ENCODE assay signal across 9 cellular contexts in genomic region chr11:6531267-6531752, GRCh38. TPM values are rescaled to one million over a fixed set of nuclear protein-coding genes. Genes with fewer than 3 reads are reported as not detected.
DNase-seq lines count a peak whose midpoint lies in the region; ATAC-seq and TF ChIP-seq lines count a peak whose summit lies in the region.
"Had no signal": no experiment of that assay in that cellular context is flagged by ENCODE, and none has a peak within 500 bp of the region (broad histone marks: within the 10 kb centered on the region; RNA-seq: fewer than 3 reads in every experiment).

No MANE protein-coding gene starts in this region.

- H3K4me1 ChIP-seq in cardiac muscle cell (ENCODE audit: low read depth): no peaks in the 10 kb centered on the region
- H3K4me1 ChIP-seq: SJSA1 had no signal

- DNase-seq in CD1c-positive myeloid dendritic cell (ENCODE audit: extremely low spot score) (peak; percentile 57), NB4 (ENCODE audit: low read depth) (peak; percentile 46), WERI-Rb-1 (peak; percentile 34), cardiac muscle cell (ENCODE audit: low read depth in 1 of 2, low spot score in 1 of 2) (peak; percentile 40 to 64), putamen (ENCODE audit: low spot score) (peak; percentile 40)
- DNase-seq in stimulated activated CD8-positive, alpha-beta memory T cell treated with anti-CD3 and anti-CD28 coated beads, Interleukin-4, amount 100 ng/mL, for 48 hours: no peak

- TF ChIP-seq CTCF in NB4 (IDR thresholded peaks at IDR 0.05; ENCODE audit: low read depth, low read length) (peak; percentile 51), WERI-Rb-1 (IDR thresholded peaks at IDR 0.05; ENCODE audit: low read depth, low read length) (peak; percentile 72), cardiac muscle cell (IDR thresholded peaks at IDR 0.05; ENCODE audit: low read depth, low read length) (peak; percentile 84)

- TF ChIP-seq POLR2A in NB4 (IDR thresholded peaks at IDR 0.05; ENCODE audit: extremely low read depth, insufficient read length): no peak

- H3K36me3 ChIP-seq in WERI-Rb-1: no peaks in the 10 kb centered on the region
- peaks cover 13% of the 10 kb centered on the region for H3K36me3 ChIP-seq in cardiac muscle cell
- H3K36me3 ChIP-seq: SJSA1 had no signal

- no peaks in the 10 kb centered on the region for H3K27me3 ChIP-seq in WERI-Rb-1 (ENCODE audit: insufficient read depth, low read depth, severe bottlenecking)
- no peaks in the 10 kb centered on the region for H3K27me3 ChIP-seq in cardiac muscle cell
- H3K27me3 ChIP-seq: SJSA1 had no signal

- no peaks in the 10 kb centered on the region for H3K9me3 ChIP-seq in WERI-Rb-1 (ENCODE audit: severe bottlenecking)
- H3K9me3 ChIP-seq in cardiac muscle cell (ENCODE audit: low read depth): no peaks in the 10 kb centered on the region
- H3K9me3 ChIP-seq: SJSA1 had no signal

- H3K4me3 ChIP-seq in NB4 (ENCODE audit: low read depth, low read length): no peak overlapping the region
- no peak overlapping the region for H3K4me3 ChIP-seq in WERI-Rb-1 (ENCODE audit: low read depth, low read length)
- no peak overlapping the region for H3K4me3 ChIP-seq in cardiac muscle cell
- H3K4me3 ChIP-seq: SJSA1 had no signal

- no peak overlapping the region for H3K27ac ChIP-seq in WERI-Rb-1
- H3K27ac ChIP-seq in cardiac muscle cell: no peak overlapping the region
- H3K27ac ChIP-seq: SJSA1 had no signal

- ATAC-seq in GM18868 (IDR thresholded peaks at IDR 0.05; ENCODE audit: unreplicated experiment) (peak; percentile 52), HG03159 (IDR thresholded peaks at IDR 0.05; ENCODE audit: unreplicated experiment) (no peak)

RNA-seq across cellular contexts. Expression of gene DNHD1, which starts 34.2 kb away (rescaled TPM):
- total RNA-seq in cardiac muscle cell: 9.2 and 24.5 TPM in 2 replicates
- 8.8 and 10.5 TPM in 2 replicates for polyA plus RNA-seq in cardiac muscle cell

RNA-seq across cellular contexts. Expression of gene TIMM10B, which starts 50.0 kb away (rescaled TPM):
- 33.7 and 62.0 TPM in 2 replicates for total RNA-seq in cardiac muscle cell
- polyA plus RNA-seq in cardiac muscle cell: 39.0 and 46.2 TPM in 2 replicates

RNA-seq across cellular contexts. Expression of gene ARFIP2, which starts 50.2 kb away (rescaled TPM):
- total RNA-seq in cardiac muscle cell: 52.7 and 56.7 TPM in 2 replicates
- 60.1 and 68.9 TPM in 2 replicates for polyA plus RNA-seq in cardiac muscle cell

RNA-seq across cellular contexts. Expression of gene TRIM3, which starts 57.6 kb away (rescaled TPM):
- total RNA-seq in cardiac muscle cell: 25.3 and 27.5 TPM in 2 replicates
- 21.5 and 21.9 TPM in 2 replicates for polyA plus RNA-seq in cardiac muscle cell
